Comparison of ENCODE assay signal across 30 cellular contexts in the genomic region with DNA sequence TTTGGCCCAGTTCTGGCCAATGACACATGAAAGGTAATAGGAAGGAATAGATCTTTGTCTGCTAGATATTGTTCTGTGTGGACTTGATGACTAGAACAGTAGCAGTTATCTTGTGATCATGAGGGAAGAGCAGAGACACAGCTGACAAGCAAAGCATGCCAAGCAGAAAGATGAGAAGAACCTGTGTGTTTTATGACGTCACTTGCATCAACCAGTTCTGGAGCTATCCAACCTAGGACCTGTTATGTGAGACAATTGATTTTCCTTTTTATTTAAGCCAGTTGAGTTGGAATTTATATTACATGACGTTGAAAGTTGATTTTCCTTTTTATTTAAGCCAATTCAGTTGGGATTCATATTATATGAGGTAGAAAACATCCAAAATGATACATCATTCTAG.
"Had no signal": no experiment of that assay in that cellular context is flagged by ENCODE, and none has a peak within 500 bp of the region (broad histone marks: within the 10 kb centered on the region; RNA-seq: fewer than 3 reads in every experiment).

No MANE protein-coding gene starts in this region.

- ATAC-seq: naive thymus-derived CD8-positive, alpha-beta T cell; natural killer cell treated with Interleukin-12 subunit alpha and Interleukin-12 subunit beta and Interleukin-15 and Interleukin-18, amount 100 ng/mL, for 72 hours; psoas muscle; right cardiac atrium; sciatic nerve; stimulated activated memory B cell treated with anti-CD40 and anti-IgM and Interleukin-4, amounts not matched to agents 10 μg/mL and 1 μg/mL and 100 μg/mL, for 72 hours; stimulated activated naive CD8-positive, alpha-beta T cell treated with anti-CD3 and anti-CD28 coated beads, Interleukin-15, amount 100 ng/mL, for 72 hours; stimulated activated naive CD8-positive, alpha-beta T cell treated with anti-CD3 and anti-CD28 coated beads, Interleukin-15, Interleukin-2, amounts not matched to agents 100 U/mL and 50 U/mL, for 24 hours; upper lobe of right lung had no signal

- H2AFZ ChIP-seq: parathyroid adenoma had no signal

- H3K27me3 ChIP-seq: neutrophil, ovary, suprapubic skin, testis, tibial artery, transverse colon, upper lobe of right lung, uterus had no signal

- H3K4me2 ChIP-seq: smooth muscle cell had no signal

- H3K36me3 ChIP-seq: neutrophil, ovary, spleen, suprapubic skin, tibial artery, transverse colon, upper lobe of right lung, uterus had no signal

- H3K9me3 ChIP-seq: neutrophil, ovary, psoas muscle, spleen, suprapubic skin, testis, tibial artery, transverse colon, upper lobe of right lung, uterus had no signal

- H3K79me2 ChIP-seq: parathyroid adenoma had no signal

- H3K9ac ChIP-seq: parathyroid adenoma had no signal

- H3K27ac ChIP-seq: neutrophil, ovary, parathyroid adenoma, psoas muscle, skin epidermis, spleen, suprapubic skin, testis, tibial artery, transverse colon, upper lobe of right lung, uterus had no signal

- DNase-seq: naive thymus-derived CD8-positive, alpha-beta T cell; nephron progenitor cell; nucleus accumbens; ovary; posterior cingulate gyrus; psoas muscle; right cardiac atrium; spleen; stimulated activated CD4-positive, alpha-beta T cell treated with anti-CD3 and anti-CD28 coated beads, Interleukin-12 subunit alpha, Interleukin-12 subunit beta, amount 100 ng/mL, for 4 hours; stimulated activated CD4-positive, alpha-beta T cell treated with anti-CD3 and anti-CD28 coated beads, Interleukin-1b, Interleukin-23, amount 100 ng/mL, for 48 hours; stimulated activated CD4-positive, alpha-beta T cell treated with anti-CD3 and anti-CD28 coated beads, Interleukin-4, amount 100 ng/mL, for 1 hour; stimulated activated CD4-positive, alpha-beta T cell treated with anti-CD3 and anti-CD28 coated beads, Interleukin-4, amount 100 ng/mL, for 4 hours; stimulated activated CD8-positive, alpha-beta memory T cell treated with anti-CD3 and anti-CD28 coated beads, Interleukin-4, amount 100 ng/mL, for 48 hours; stimulated activated naive CD4-positive, alpha-beta T cell; stimulated activated naive CD8-positive, alpha-beta T cell treated with anti-CD3 and anti-CD28 coated beads, Interleukin-15, amount 100 ng/mL, for 72 hours; stimulated activated naive CD8-positive, alpha-beta T cell treated with anti-CD3 and anti-CD28 coated beads, Interleukin-15, Interleukin-2, amounts not matched to agents 100 U/mL and 50 U/mL, for 24 hours; substantia nigra; testis; tibial artery; transverse colon; upper lobe of right lung; uterus had no signal

- H3K4me3 ChIP-seq: ovary, psoas muscle, skin epidermis, smooth muscle cell, spleen, suprapubic skin, testis, tibial artery, transverse colon, upper lobe of right lung, uterus had no signal

- H3K4me1 ChIP-seq: parathyroid adenoma, psoas muscle, spleen, suprapubic skin, testis, tibial artery, transverse colon, upper lobe of right lung, uterus had no signal
